16 cellular contexts compared by ENCODE assay signal in genomic region chr3:152671998-152672649, GRCh38.
A peak's percentile ranks its signal among the peaks of the same experiment; 100 is the strongest.
DNase-seq lines count a peak whose midpoint lies in the region; ATAC-seq and TF ChIP-seq lines count a peak whose summit lies in the region.
"Had no signal": no experiment of that assay in that cellular context is flagged by ENCODE, and none has a peak within 500 bp of the region (broad histone marks: within the 10 kb centered on the region; RNA-seq: fewer than 3 reads in every experiment).

No MANE protein-coding gene starts in this region.

- H3K27me3 Mint-ChIP-seq in nephron (ENCODE audit: low read depth) (no peaks in the 10 kb centered on the region), progenitor cell of endocrine pancreas (no peaks in the 10 kb centered on the region)

- peaks cover 0 to 19% (median 4%) of the 10 kb centered on the region in 9 donors for H3K4me1 ChIP-seq in heart right ventricle
- H3K4me1 ChIP-seq in esophagus squamous epithelium: peaks cover 0 to 3% (median 0%) of the 10 kb centered on the region in 3 donors
- H3K4me1 ChIP-seq: BLaER1 treated with 17β-estradiol and CSF1 and Interleukin-3, amounts not matched to agents 10 nM and 100 nM had no signal

- H3K36me3 ChIP-seq in heart right ventricle: no peaks in the 10 kb centered on the region
- H3K36me3 ChIP-seq in esophagus squamous epithelium: no peaks in the 10 kb centered on the region
- H3K36me3 ChIP-seq: BLaER1 treated with 17β-estradiol and CSF1 and Interleukin-3, amounts not matched to agents 10 nM and 100 nM had no signal

- H3K9me3 ChIP-seq in heart right ventricle (no peaks in the 10 kb centered on the region), esophagus squamous epithelium (no peaks in the 10 kb centered on the region)
- H3K9me3 ChIP-seq: BLaER1 treated with 17β-estradiol and CSF1 and Interleukin-3, amounts not matched to agents 10 nM and 100 nM had no signal

- DNase-seq in Right ventricle myocardium inferior (ENCODE audit: missing footprints) (no peak), cardiac septum (ENCODE audit: low spot score) (no peak), heart right ventricle (peak in 1 of 2 donors; percentile 16), esophagus squamous epithelium (lab: John Stamatoyannopoulos, UW) (no peak), progenitor cell of endocrine pancreas (ENCODE audit: low spot score, unreplicated experiment) (no peak), LoVo (ENCODE audit: low spot score) (no peak)
- no peak for DNase-seq in activated CD8-positive, alpha-beta memory T cell treated with anti-CD3 and anti-CD28 coated beads, Interleukin-2, amount 50 U/mL, for 48 hours
- DNase-seq: CD8-positive, alpha-beta memory T cell; DMS79; KG1; NCI-H1436 treated with DMSO at 0.1 percent for 48 hours; NCI-H2081; NCI-H524; NK-92 treated with Interleukin-12 subunit alpha and Interleukin-12 subunit beta, amount 100 ng/mL, for 24 hours had no signal

- 35 to 46% methylated on average over 5 of the region's 5 CpGs for WGBS in heart right ventricle, 2 donors
- 50 to 52% methylated on average over 5 of the region's 5 CpGs for WGBS in esophagus squamous epithelium, 2 donors

- TF ChIP-seq CTCF in heart right ventricle (IDR thresholded peaks at IDR 0.05): no peak
- no peak for TF ChIP-seq CTCF in nephron (IDR thresholded peaks at IDR 0.05; ENCODE audit: unreplicated experiment in 3 of 3)
- TF ChIP-seq CTCF in esophagus squamous epithelium (IDR thresholded peaks at IDR 0.05): no peak
- no peak for TF ChIP-seq CTCF in progenitor cell of endocrine pancreas (IDR thresholded peaks at IDR 0.05; ENCODE audit: unreplicated experiment)

- H3K36me3 Mint-ChIP-seq in nephron (ENCODE audit: low read depth): no peaks in the 10 kb centered on the region
- H3K36me3 Mint-ChIP-seq in progenitor cell of endocrine pancreas (ENCODE audit: insufficient read depth): no peaks in the 10 kb centered on the region
- H3K36me3 Mint-ChIP-seq: CD8-positive, alpha-beta memory T cell had no signal

- TF ChIP-seq POLR2A in esophagus squamous epithelium (IDR thresholded peaks at IDR 0.05): no peak

- H3K4me3 ChIP-seq in heart right ventricle: no peak overlapping the region
- H3K4me3 ChIP-seq in esophagus squamous epithelium: no peak overlapping the region
- H3K4me3 ChIP-seq: BLaER1 treated with 17β-estradiol and CSF1 and Interleukin-3, amounts not matched to agents 10 nM and 100 nM had no signal

- H3K27ac ChIP-seq in heart right ventricle (peak overlapping the region in 3 of 10 donors; percentile 26 to 37 (median 36)), esophagus squamous epithelium (no peak overlapping the region)
- H3K27ac ChIP-seq: BLaER1 treated with 17β-estradiol and CSF1 and Interleukin-3, amounts not matched to agents 10 nM and 100 nM had no signal

- H3K27ac Mint-ChIP-seq in nephron (peak overlapping the region; percentile 5 to 56 (median 10)), progenitor cell of endocrine pancreas (no peak overlapping the region)
- H3K27ac Mint-ChIP-seq: CD8-positive, alpha-beta memory T cell had no signal

- H3K9me3 Mint-ChIP-seq in nephron (no peaks in the 10 kb centered on the region), progenitor cell of endocrine pancreas (ENCODE audit: low read depth) (no peaks in the 10 kb centered on the region)
- H3K9me3 Mint-ChIP-seq: CD8-positive, alpha-beta memory T cell had no signal

- H3K4me1 Mint-ChIP-seq in nephron: peaks cover 8% of the 10 kb centered on the region
- peaks cover 2% of the 10 kb centered on the region for H3K4me1 Mint-ChIP-seq in progenitor cell of endocrine pancreas (ENCODE audit: low read depth)
- H3K4me1 Mint-ChIP-seq: CD8-positive, alpha-beta memory T cell had no signal

- intact Hi-C loops in Right ventricle myocardium inferior (cut with DNase I): no loop called here
- intact Hi-C loops in cardiac septum (cut with DNase I): no loop called here
- intact Hi-C loops in heart right ventricle (cut with DNase I): no loop called here
- intact Hi-C loops in esophagus squamous epithelium (cut with DNase I): no loop called here

- no peak overlapping the region for H3K4me3 Mint-ChIP-seq in nephron
- H3K4me3 Mint-ChIP-seq in progenitor cell of endocrine pancreas (ENCODE audit: low read depth): no peak overlapping the region
- H3K4me3 Mint-ChIP-seq: CD8-positive, alpha-beta memory T cell had no signal

- no peaks in the 10 kb centered on the region for H3K27me3 ChIP-seq in heart right ventricle
- H3K27me3 ChIP-seq in esophagus squamous epithelium: no peaks in the 10 kb centered on the region
- H3K27me3 ChIP-seq: BLaER1 treated with 17β-estradiol and CSF1 and Interleukin-3, amounts not matched to agents 10 nM and 100 nM had no signal

- peak; percentile 52 for ATAC-seq in Right ventricle myocardium inferior
- ATAC-seq in heart right ventricle: peak in 7 of 8 donors; percentile 15 to 88 (median 62)
